Comparison of ENCODE assay signal across 13 cellular contexts in genomic region chr5:80220268-80220897, GRCh38. TPM values are rescaled to one million over a fixed set of nuclear protein-coding genes. Genes with fewer than 3 reads are reported as not detected.
DNase-seq lines count a peak whose midpoint lies in the region; ATAC-seq and TF ChIP-seq lines count a peak whose summit lies in the region.
"Had no signal": no experiment of that assay in that cellular context is flagged by ENCODE, and none has a peak within 500 bp of the region (broad histone marks: within the 10 kb centered on the region; RNA-seq: fewer than 3 reads in every experiment).

No MANE protein-coding gene starts in this region.

- peaks cover 4% of the 10 kb centered on the region for H3K36me3 Mint-ChIP-seq in activated naive CD8-positive, alpha-beta T cell treated with anti-CD3 and anti-CD28 coated beads, Interleukin-2, amount 50 U/mL, for 24 hours (ENCODE audit: low read depth)
- H3K36me3 Mint-ChIP-seq in naive thymus-derived CD8-positive, alpha-beta T cell, result peaks cover 1 to 51% (median 2%) of the 10 kb centered on the region in 3 donors

- no peak for TF ChIP-seq CTCF in foreskin fibroblast (IDR thresholded peaks at IDR 0.05; ENCODE audit: low read depth, low read length)

- H3K4me1 Mint-ChIP-seq in activated naive CD8-positive, alpha-beta T cell treated with anti-CD3 and anti-CD28 coated beads, Interleukin-2, amount 50 U/mL, for 24 hours, result peaks cover 65% of the 10 kb centered on the region
- H3K4me1 Mint-ChIP-seq in naive thymus-derived CD8-positive, alpha-beta T cell, result peaks cover 41 to 78% (median 74%) of the 10 kb centered on the region in 4 donors

- H3K9me3 Mint-ChIP-seq in activated naive CD8-positive, alpha-beta T cell treated with anti-CD3 and anti-CD28 coated beads, Interleukin-2, amount 50 U/mL, for 24 hours, result no peaks in the 10 kb centered on the region
- no peaks in the 10 kb centered on the region for H3K9me3 Mint-ChIP-seq in naive thymus-derived CD8-positive, alpha-beta T cell
- H3K9me3 Mint-ChIP-seq: neural crest cell had no signal

- H3K27me3 Mint-ChIP-seq in activated naive CD8-positive, alpha-beta T cell treated with anti-CD3 and anti-CD28 coated beads, Interleukin-2, amount 50 U/mL, for 24 hours, result no peaks in the 10 kb centered on the region
- no peaks in the 10 kb centered on the region for H3K27me3 Mint-ChIP-seq in naive thymus-derived CD8-positive, alpha-beta T cell

- peak overlapping the region; percentile 73 for H3K27ac Mint-ChIP-seq in activated naive CD8-positive, alpha-beta T cell treated with anti-CD3 and anti-CD28 coated beads, Interleukin-2, amount 50 U/mL, for 24 hours
- H3K27ac Mint-ChIP-seq in naive thymus-derived CD8-positive, alpha-beta T cell, result peak overlapping the region; percentile 85 to 96 (median 88)

- H3K4me3 Mint-ChIP-seq in activated naive CD8-positive, alpha-beta T cell treated with anti-CD3 and anti-CD28 coated beads, Interleukin-2, amount 50 U/mL, for 24 hours, result no peak overlapping the region
- peak overlapping the region in 8 of 10 donors; percentile 26 to 84 (median 58) for H3K4me3 Mint-ChIP-seq in naive thymus-derived CD8-positive, alpha-beta T cell
- H3K4me3 Mint-ChIP-seq: neural crest cell had no signal

- POLR2A ChIA-PET in naive thymus-derived CD8-positive, alpha-beta T cell (lab: Charles Lee), result interaction anchor here (0.5 to 6.5 kb wide), 6 partner anchors 19 to 84 kb away, joined by 3 to 86 read pairs (median 4); partner anchors contain the start of gene SERINC5

- H3K4me3 ChIP-seq in foreskin fibroblast (ENCODE audit: low read depth in 1 of 2, low read length in 2 of 2), result no peak overlapping the region
- H3K4me3 ChIP-seq: MG63, upper lobe of right lung had no signal

- no peak for ATAC-seq in activated naive CD8-positive, alpha-beta T cell treated with anti-CD3 and anti-CD28 coated beads, Interleukin-2, amount 50 U/mL, for 24 hours
- ATAC-seq in naive thymus-derived CD8-positive, alpha-beta T cell, result peak in 1 of 2 donors; percentile 6
- no peak for ATAC-seq in GM19455 (IDR thresholded peaks at IDR 0.05; ENCODE audit: unreplicated experiment)
- ATAC-seq: left ventricle myocardium superior, upper lobe of right lung had no signal

- DNase-seq in DMS153 (lab: John Stamatoyannopoulos, UW) (peak; percentile 20), DMS153 treated with DMSO at 0.1 percent for 48 hours (lab: John Stamatoyannopoulos, UW; ENCODE audit: unreplicated experiment) (no peak), NCI-H146 (lab: John Stamatoyannopoulos, UW) (peak; percentile 63), putamen (ENCODE audit: low spot score) (no peak), foreskin fibroblast (no peak)
- DNase-seq in activated naive CD8-positive, alpha-beta T cell treated with anti-CD3 and anti-CD28 coated beads, Interleukin-2, amount 50 U/mL, for 24 hours, result no peak
- peak in 2 of 10 donors; percentile 36 for DNase-seq in naive thymus-derived CD8-positive, alpha-beta T cell
- DNase-seq: left ventricle myocardium superior, MG63, T1000, upper lobe of right lung had no signal

RNA-seq across cellular contexts. Expression of gene SERINC5, which starts 35.5 kb away (rescaled TPM):
- total RNA-seq in naive thymus-derived CD8-positive, alpha-beta T cell, result 100 to 1,000 TPM; 182 to 186 TPM
- 10 to 100 TPM; 21.8 to 30.6 (median 24.1) TPM for polyA plus RNA-seq in naive thymus-derived CD8-positive, alpha-beta T cell

Comparison
In these comparisons a context has a peak if more than half of its experiments do, and no peak if none do; other contexts are left out.
1. DNase-seq: peak in DMS153 (single experiment) and NCI-H146 (single experiment); none in DMS153 treated with DMSO at 0.1 percent for 48 hours (single experiment), activated naive CD8-positive, alpha-beta T cell treated with anti-CD3 and anti-CD28 coated beads, Interleukin-2, amount 50 U/mL, for 24 hours (single experiment), putamen (single experiment) and foreskin fibroblast (0 of 2).